In the genomic region with DNA sequence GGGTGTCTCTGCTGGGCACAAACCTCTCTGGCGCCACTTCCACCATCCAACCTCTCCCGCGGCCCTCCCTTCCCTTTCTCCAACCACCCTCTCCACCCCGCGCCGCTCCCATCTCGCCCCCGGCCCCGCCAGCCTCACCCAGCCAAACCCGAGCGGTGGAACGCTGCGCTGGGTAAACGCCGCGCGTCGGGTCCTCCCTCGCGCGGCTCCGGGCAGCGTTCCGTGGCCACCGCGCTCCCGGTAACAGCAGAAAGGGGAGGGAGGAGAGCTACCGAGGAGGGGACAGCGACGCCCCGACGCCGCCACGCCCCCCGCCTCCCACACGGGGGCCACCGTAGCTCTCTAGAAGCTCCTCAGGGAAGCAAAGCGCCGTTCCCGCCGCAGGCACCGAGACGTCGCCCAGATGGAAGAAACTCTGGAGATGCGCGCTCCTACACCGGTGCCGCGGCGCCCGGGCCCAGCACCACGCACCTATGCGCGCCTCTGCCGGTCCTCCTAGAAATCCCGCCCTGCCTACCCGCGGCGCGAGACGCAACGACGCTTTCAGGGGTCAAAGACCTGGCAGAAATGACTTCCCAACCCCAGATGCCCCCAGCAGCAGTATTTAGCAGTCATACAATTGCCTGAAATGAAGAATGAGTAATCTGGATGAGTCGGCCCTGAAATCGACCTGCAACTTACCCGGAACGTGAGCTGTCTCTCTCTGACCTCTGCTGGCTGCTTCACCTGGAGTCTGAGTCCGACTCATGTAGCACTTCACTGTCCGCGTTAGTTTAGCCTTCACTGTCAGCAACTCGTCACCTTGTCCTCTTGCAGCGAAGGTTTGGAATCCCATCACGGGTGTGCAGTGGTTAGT, we compare ENCODE assay signal across 8 cellular contexts. TPM values are rescaled to one million over a fixed set of nuclear protein-coding genes. Genes with fewer than 3 reads are reported as not detected.
DNase-seq lines count a peak whose midpoint lies in the region; ATAC-seq and TF ChIP-seq lines count a peak whose summit lies in the region.

A gene with protein sequence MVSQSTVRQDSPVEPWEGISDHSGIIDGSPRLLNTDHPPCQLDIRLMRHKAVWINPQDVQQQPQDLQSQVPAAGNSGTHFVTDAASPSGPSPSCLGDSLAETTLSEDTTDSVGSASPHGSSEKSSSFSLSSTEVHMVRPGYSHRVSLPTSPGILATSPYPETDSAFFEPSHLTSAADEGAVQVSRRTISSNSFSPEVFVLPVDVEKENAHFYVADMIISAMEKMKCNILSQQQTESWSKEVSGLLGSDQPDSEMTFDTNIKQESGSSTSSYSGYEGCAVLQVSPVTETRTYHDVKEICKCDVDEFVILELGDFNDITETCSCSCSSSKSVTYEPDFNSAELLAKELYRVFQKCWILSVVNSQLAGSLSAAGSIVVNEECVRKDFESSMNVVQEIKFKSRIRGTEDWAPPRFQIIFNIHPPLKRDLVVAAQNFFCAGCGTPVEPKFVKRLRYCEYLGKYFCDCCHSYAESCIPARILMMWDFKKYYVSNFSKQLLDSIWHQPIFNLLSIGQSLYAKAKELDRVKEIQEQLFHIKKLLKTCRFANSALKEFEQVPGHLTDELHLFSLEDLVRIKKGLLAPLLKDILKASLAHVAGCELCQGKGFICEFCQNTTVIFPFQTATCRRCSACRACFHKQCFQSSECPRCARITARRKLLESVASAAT (minus strand): TSS at position 257 of the 856 bp plus-strand sequence. CDS start 14,777 bp downstream, outside the sequence.

- no peaks in the 10 kb centered on the region for H3K27me3 ChIP-seq in SJCRH30

- H3K4me3 ChIP-seq in SJCRH30, result peak within 1 kb of the TSS; percentile 46

- ATAC-seq in HG02870 (IDR thresholded peaks at IDR 0.05; ENCODE audit: unreplicated experiment) (peak; percentile 30), left lobe of liver (peak; percentile 59), HG02623 (IDR thresholded peaks at IDR 0.05; ENCODE audit: unreplicated experiment) (no peak)

- no peaks in the 10 kb centered on the region for H3K9me3 ChIP-seq in SJCRH30 (replicated peaks)

- DNase-seq in SJCRH30 (no peak), caudate nucleus (lab: John Stamatoyannopoulos, UW) (peak in 39 of 61 donors; percentile 6 to 67 (median 31)), left lobe of liver (ENCODE audit: low spot score) (no peak), superior temporal gyrus (ENCODE audit: extremely low spot score) (no peak)
- peak; percentile 20 for DNase-seq in stimulated activated CD4-positive, alpha-beta T cell treated with anti-CD3 and anti-CD28 coated beads, Interleukin-4, amount 100 ng/mL, for 24 hours

- H3K27ac ChIP-seq in SJCRH30 (no peak within 1 kb of the TSS), caudate nucleus (ENCODE audit: low read depth, low read length) (peak within 1 kb of the TSS; percentile 58)

- H3K4me1 ChIP-seq in SJCRH30, result peaks cover 43% of the 10 kb centered on the region

- no peaks in the 10 kb centered on the region for H3K36me3 ChIP-seq in SJCRH30

- TF ChIP-seq CTCF in GM12873 (IDR thresholded peaks at IDR 0.05; ENCODE audit: insufficient read depth, low read depth, low read length, missing control alignments), result peak; percentile 19

RNA-seq across cellular contexts. Expression of the gene that starts here (rescaled TPM):
- 1.8 TPM in 2 replicates for total RNA-seq in SJCRH30 (2014; rRNA removed; shearing (Covaris generic))
- 0.68 TPM for total RNA-seq in left lobe of liver

Comparison
In these comparisons a context has a peak if more than half of its experiments do, and no peak if none do; other contexts are left out.
1. Peak in ATAC-seq in left lobe of liver; RNA of the gene not detected or under 1 TPM.
2. DNase-seq: peak in caudate nucleus (39 of 61) and stimulated activated CD4-positive, alpha-beta T cell treated with anti-CD3 and anti-CD28 coated beads, Interleukin-4, amount 100 ng/mL, for 24 hours (single experiment); none in SJCRH30 (0 of 2), left lobe of liver (single experiment) and superior temporal gyrus (single experiment).